In the genomic region with DNA sequence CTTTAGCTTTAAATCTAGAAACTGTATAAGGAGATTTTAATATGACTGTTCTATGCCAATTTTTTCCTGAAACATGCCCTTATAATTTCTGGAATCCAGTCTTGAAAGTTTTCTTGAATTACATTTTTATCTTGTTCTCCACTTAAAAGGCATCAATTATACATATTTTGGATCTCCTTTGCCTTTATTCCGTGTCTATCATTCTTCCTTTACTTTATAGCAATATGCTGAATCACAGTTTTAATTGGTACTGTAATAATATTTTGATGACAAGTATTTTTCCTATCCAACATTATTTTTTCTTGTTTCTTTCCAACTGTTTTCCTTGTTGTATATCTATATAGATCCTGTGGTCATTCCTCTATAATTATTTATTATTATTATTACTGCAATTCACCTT, we compare ENCODE assay signal across 23 cellular contexts.
"Had no signal": no experiment of that assay in that cellular context is flagged by ENCODE, and none has a peak within 500 bp of the region (broad histone marks: within the 10 kb centered on the region; RNA-seq: fewer than 3 reads in every experiment).

No MANE protein-coding gene starts in this region.

- H3K27ac ChIP-seq: coronary artery, dorsolateral prefrontal cortex, esophagus muscularis mucosa, gastrocnemius medialis, heart right ventricle, left lung, lower lobe of right lung had no signal

- FAIRE-seq: endothelial cell of umbilical vein, islet of Langerhans had no signal

- DNase-seq: dermis blood vessel endothelial cell; dorsolateral prefrontal cortex; effector CD4-positive, alpha-beta T cell; effector memory CD4-positive, alpha-beta T cell; foreskin fibroblast; foreskin melanocyte; gastrocnemius medialis; glutamatergic neuron; head of caudate nucleus; heart right ventricle; hippocampal formation; left cardiac atrium; left lung; left ventricle myocardium superior; lower lobe of right lung; mesenchymal stem cell; mucosa of descending colon; naive B cell; naive thymus-derived CD8-positive, alpha-beta T cell had no signal

- H3K27me3 ChIP-seq: dorsolateral prefrontal cortex, esophagus muscularis mucosa, gastrocnemius medialis, heart right ventricle, left lung had no signal

- ATAC-seq: gastrocnemius medialis; heart right ventricle; left cardiac atrium; left lung; left ventricle myocardium superior; lower lobe of right lung; mucosa of descending colon; naive thymus-derived CD8-positive, alpha-beta T cell had no signal

- H3K4me1 ChIP-seq: esophagus muscularis mucosa, gastrocnemius medialis, heart right ventricle, left lung, lower lobe of right lung had no signal

- H3K4me3 ChIP-seq: coronary artery, dorsolateral prefrontal cortex, esophagus muscularis mucosa, gastrocnemius medialis, heart right ventricle, left lung, lower lobe of right lung, mucosa of descending colon had no signal

- H3K36me3 ChIP-seq: esophagus muscularis mucosa, gastrocnemius medialis, heart right ventricle, left lung, lower lobe of right lung had no signal
